ENCODE assay signal across 18 cellular contexts in the genomic region with DNA sequence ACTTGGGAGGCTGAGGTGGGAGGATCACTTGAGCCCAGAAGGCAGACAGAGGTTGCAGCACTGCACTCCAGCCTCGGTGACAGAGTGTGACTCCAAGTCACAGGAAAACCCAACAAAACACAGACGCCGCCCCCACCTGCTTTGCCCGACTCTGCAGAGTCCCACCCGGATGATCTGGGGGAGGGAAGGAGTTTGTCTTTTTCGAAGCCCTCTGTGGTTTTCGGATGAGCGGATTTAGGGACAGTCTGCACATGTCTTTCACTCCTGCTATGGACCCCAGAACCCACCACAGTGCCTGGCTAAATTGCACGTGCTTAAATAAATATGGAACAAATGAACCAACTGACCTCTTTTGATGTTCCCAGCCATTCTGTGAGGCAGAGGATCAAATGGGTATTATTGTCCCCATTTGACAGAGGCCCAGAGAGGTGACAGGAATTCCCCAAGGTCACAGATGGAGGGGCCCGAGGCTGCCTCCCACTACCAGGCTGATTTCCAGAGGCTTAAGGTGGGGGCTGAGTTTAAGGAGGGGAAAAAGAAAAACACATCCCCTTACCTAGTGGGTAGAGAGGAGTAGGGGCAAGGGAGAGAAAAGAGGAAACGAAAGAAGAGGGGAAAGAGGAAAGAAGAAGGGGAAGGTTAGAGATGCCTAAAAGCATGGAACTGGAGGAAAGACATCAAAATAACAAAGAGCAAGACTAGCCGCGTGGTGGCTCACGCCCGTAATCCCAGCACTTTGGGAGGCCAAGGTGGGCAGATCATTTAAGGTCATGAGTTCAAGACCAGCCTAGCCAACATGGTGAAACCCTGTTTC. TPM values are rescaled to one million over a fixed set of nuclear protein-coding genes. Genes with fewer than 3 reads are reported as not detected.
A peak's percentile ranks its signal among the peaks of the same experiment; 100 is the strongest.
DNase-seq lines count a peak whose midpoint lies in the region; ATAC-seq, FAIRE-seq and TF ChIP-seq lines count a peak whose summit lies in the region.
"Had no signal": no experiment of that assay in that cellular context is flagged by ENCODE, and none has a peak within 500 bp of the region (broad histone marks: within the 10 kb centered on the region; RNA-seq: fewer than 3 reads in every experiment).

No MANE protein-coding gene starts in this region.

- intact Hi-C loops in thyroid gland (cut with DNase I), result no loop called here
- intact Hi-C loops in activated CD4-positive, alpha-beta T cell treated with anti-CD3 and anti-CD28 coated beads for 36 hours (cut with DNase I, micrococcal nuclease), result no loop called here
- intact Hi-C loops in ovary (cut with DNase I), result no loop called here

- H2AFZ ChIP-seq in astrocyte (ENCODE audit: low read depth, low read length), result no peak overlapping the region
- H2AFZ ChIP-seq in osteoblast (ENCODE audit: low read length), result no peak overlapping the region

- no peaks in the 10 kb centered on the region for H3K9me3 ChIP-seq in astrocyte (ENCODE audit: insufficient read depth, low read depth, low read length)
- no peaks in the 10 kb centered on the region for H3K9me3 ChIP-seq in osteoblast (ENCODE audit: low read depth, low read length)
- H3K9me3 ChIP-seq in thyroid gland, result no peaks in the 10 kb centered on the region
- H3K9me3 ChIP-seq in ovary, result no peaks in the 10 kb centered on the region
- H3K9me3 ChIP-seq: right atrium auricular region had no signal

- H3K79me2 ChIP-seq in astrocyte (ENCODE audit: insufficient read depth, low read length) (no peaks in the 10 kb centered on the region), osteoblast (ENCODE audit: insufficient read depth, low read length) (no peaks in the 10 kb centered on the region)

- no peak overlapping the region for H3K9ac ChIP-seq in astrocyte (ENCODE audit: low read length)

- H3K36me3 ChIP-seq in astrocyte (ENCODE audit: insufficient read depth, low read length), result no peaks in the 10 kb centered on the region
- H3K36me3 ChIP-seq in osteoblast (ENCODE audit: insufficient read depth, low read length), result no peaks in the 10 kb centered on the region
- no peaks in the 10 kb centered on the region for H3K36me3 ChIP-seq in thyroid gland
- H3K36me3 ChIP-seq in ovary, result no peaks in the 10 kb centered on the region
- H3K36me3 ChIP-seq: MG63, right atrium auricular region had no signal

- TF ChIP-seq POLR2A in thyroid gland (IDR thresholded peaks at IDR 0.05) (no peak), ovary (IDR thresholded peaks at IDR 0.05) (no peak)

- no peaks in the 10 kb centered on the region for H3K27me3 ChIP-seq in astrocyte (ENCODE audit: insufficient read depth, low read length)
- no peaks in the 10 kb centered on the region for H3K27me3 ChIP-seq in osteoblast (ENCODE audit: insufficient read depth, low read length)
- no peaks in the 10 kb centered on the region for H3K27me3 ChIP-seq in thyroid gland
- no peaks in the 10 kb centered on the region for H3K27me3 ChIP-seq in ovary
- H3K27me3 ChIP-seq: right atrium auricular region had no signal

- H3K4me2 ChIP-seq in astrocyte (ENCODE audit: low read length), result no peak overlapping the region
- H3K4me2 ChIP-seq in osteoblast (ENCODE audit: insufficient read depth, low read length), result no peak overlapping the region

- peaks cover 4% of the 10 kb centered on the region for H3K4me1 Mint-ChIP-seq in astrocyte (ENCODE audit: low read depth, unreplicated experiment)
- peaks cover 4% of the 10 kb centered on the region for H3K4me1 Mint-ChIP-seq in activated CD4-positive, alpha-beta T cell treated with anti-CD3 and anti-CD28 coated beads for 36 hours

- H3K4me3 ChIP-seq in astrocyte (ENCODE audit: insufficient read depth, low read depth, low read length), result no peak overlapping the region
- H3K4me3 ChIP-seq in osteoblast (ENCODE audit: insufficient read depth, low read length), result no peak overlapping the region
- no peak overlapping the region for H3K4me3 ChIP-seq in thyroid gland (replicated peaks in 1 of 3)
- H3K4me3 ChIP-seq in ovary, result no peak overlapping the region
- H3K4me3 ChIP-seq: MG63, right atrium auricular region had no signal

- peaks cover under 1% of the 10 kb centered on the region for H3K9me3 Mint-ChIP-seq in astrocyte (ENCODE audit: unreplicated experiment)
- H3K9me3 Mint-ChIP-seq in activated CD4-positive, alpha-beta T cell treated with anti-CD3 and anti-CD28 coated beads for 36 hours (ENCODE audit: low read depth), result no peaks in the 10 kb centered on the region
- H3K9me3 Mint-ChIP-seq: activated naive CD8-positive, alpha-beta T cell treated with anti-CD3 and anti-CD28 coated beads, Interleukin-2, amount 50 U/mL, for 24 hours had no signal

- peaks cover 5% of the 10 kb centered on the region for H3K27me3 Mint-ChIP-seq in astrocyte (ENCODE audit: low read depth, unreplicated experiment)
- no peaks in the 10 kb centered on the region for H3K27me3 Mint-ChIP-seq in activated CD4-positive, alpha-beta T cell treated with anti-CD3 and anti-CD28 coated beads for 36 hours
- H3K27me3 Mint-ChIP-seq: activated naive CD8-positive, alpha-beta T cell treated with anti-CD3 and anti-CD28 coated beads, Interleukin-2, amount 50 U/mL, for 24 hours had no signal

- peak overlapping the region; percentile 62 for H3K27ac Mint-ChIP-seq in astrocyte (ENCODE audit: unreplicated experiment)
- H3K27ac Mint-ChIP-seq in activated CD4-positive, alpha-beta T cell treated with anti-CD3 and anti-CD28 coated beads for 36 hours, result no peak overlapping the region
- H3K27ac Mint-ChIP-seq: activated naive CD8-positive, alpha-beta T cell treated with anti-CD3 and anti-CD28 coated beads, Interleukin-2, amount 50 U/mL, for 24 hours had no signal

- H3K27ac ChIP-seq in C4-2B, result peak overlapping the region; percentile 60
- no peak overlapping the region for H3K27ac ChIP-seq in astrocyte (ENCODE audit: low read depth, low read length)
- H3K27ac ChIP-seq in osteoblast (ENCODE audit: low read depth, low read length), result no peak overlapping the region
- no peak overlapping the region for H3K27ac ChIP-seq in thyroid gland
- H3K27ac ChIP-seq in ovary, result no peak overlapping the region
- H3K27ac ChIP-seq: right atrium auricular region had no signal

- DNase-seq in MV-4-11 (lab: John Stamatoyannopoulos, UW) (peak; percentile 84), astrocyte (ENCODE audit: low read depth) (no peak), osteoblast (ENCODE audit: insufficient read length, low spot score, missing footprints) (peak; percentile 74), thyroid gland (no peak), NCI-H1417 (lab: John Stamatoyannopoulos, UW) (no peak), ovary (no peak)
- no peak for DNase-seq in activated CD4-positive, alpha-beta T cell treated with anti-CD3 and anti-CD28 coated beads for 36 hours
- DNase-seq: activated CD8-positive, alpha-beta memory T cell treated with anti-CD3 and anti-CD28 coated beads for 24 hours; activated naive CD8-positive, alpha-beta T cell treated with anti-CD3 and anti-CD28 coated beads, Interleukin-2, amount 50 U/mL, for 24 hours; effector CD4-positive, alpha-beta T cell; islet precursor cell; mesenchymal stem cell; MG63; NCI-H524; PC-3; SW 1271 had no signal

- H4K20me1 ChIP-seq in astrocyte (ENCODE audit: insufficient read depth, low read length), result no peaks in the 10 kb centered on the region
- H4K20me1 ChIP-seq in osteoblast (ENCODE audit: insufficient read depth, low read length), result no peaks in the 10 kb centered on the region

- H3K36me3 Mint-ChIP-seq in astrocyte (ENCODE audit: low read depth, unreplicated experiment), result no peaks in the 10 kb centered on the region
- no peaks in the 10 kb centered on the region for H3K36me3 Mint-ChIP-seq in activated CD4-positive, alpha-beta T cell treated with anti-CD3 and anti-CD28 coated beads for 36 hours (ENCODE audit: low read depth)

- no peak for ATAC-seq in activated CD4-positive, alpha-beta T cell treated with anti-CD3 and anti-CD28 coated beads for 36 hours
- ATAC-seq: activated naive CD8-positive, alpha-beta T cell treated with anti-CD3 and anti-CD28 coated beads, Interleukin-2, amount 50 U/mL, for 24 hours had no signal

- CTCF ChIA-PET in activated CD4-positive, alpha-beta T cell treated with anti-CD3 and anti-CD28 coated beads for 36 hours (lab: Charles Lee), result no interaction called here

- H3K4me1 ChIP-seq in astrocyte (ENCODE audit: insufficient read depth, low read length) (peaks cover 11% of the 10 kb centered on the region), osteoblast (ENCODE audit: insufficient read depth, low read length) (peaks cover 19% of the 10 kb centered on the region), thyroid gland (peaks cover 10 to 11% of the 10 kb centered on the region in 2 donors), ovary (ENCODE audit: insufficient read depth) (peaks cover 7% of the 10 kb centered on the region)
- H3K4me1 ChIP-seq: right atrium auricular region had no signal

- no peak overlapping the region for H3K4me3 Mint-ChIP-seq in astrocyte (ENCODE audit: unreplicated experiment)
- no peak overlapping the region for H3K4me3 Mint-ChIP-seq in activated CD4-positive, alpha-beta T cell treated with anti-CD3 and anti-CD28 coated beads for 36 hours
- H3K4me3 Mint-ChIP-seq: activated naive CD8-positive, alpha-beta T cell treated with anti-CD3 and anti-CD28 coated beads, Interleukin-2, amount 50 U/mL, for 24 hours had no signal

- 85 to 87% methylated on average over 12 to 15 of the region's 15 CpGs for WGBS in thyroid gland, 2 donors
- 86 to 88% (median 88%) methylated on average over 15 of the region's 15 CpGs for WGBS in ovary, 3 donors

- POLR2A ChIA-PET in activated CD4-positive, alpha-beta T cell treated with anti-CD3 and anti-CD28 coated beads for 36 hours (lab: Charles Lee), result no interaction called here

- no peak for TF ChIP-seq CTCF in C4-2B (conservative IDR thresholded peaks at IDR 0.05)
- no peak for TF ChIP-seq CTCF in astrocyte (IDR thresholded peaks at IDR 0.05; ENCODE audit: insufficient read depth, low read depth, low read length)
- TF ChIP-seq CTCF in osteoblast (IDR thresholded peaks at IDR 0.05; ENCODE audit: extremely low read depth, low read depth, low read length), result no peak
- no peak for TF ChIP-seq CTCF in thyroid gland (IDR thresholded peaks at IDR 0.05)
- TF ChIP-seq CTCF in ovary (IDR thresholded peaks at IDR 0.05), result no peak

- no peak for TF ChIP-seq EP300 in ovary (IDR thresholded peaks at IDR 0.05)

- no peak for FAIRE-seq in astrocyte (lab: Jason Lieb, UNC)

RNA-seq across cellular contexts. Expression of a gene that starts 59.4 kb away (rescaled TPM):
- total RNA-seq in astrocyte (98.4 and 104 TPM in 2 replicates), osteoblast (118 and 139 TPM in 2 replicates), thyroid gland (100 to 1,000 TPM in 1 of 4 donors, 10 to 100 TPM in 3; 40.7 to 115 (median 69.8) TPM), ovary (100 to 1,000 TPM in 6 of 7 donors, 10 to 100 TPM in 1; 83.6 to 348 (median 126) TPM)
- total RNA-seq in activated CD4-positive, alpha-beta T cell treated with anti-CD3 and anti-CD28 coated beads for 36 hours, result 100 to 1,000 TPM; 373 to 520 TPM
- 10 to 100 TPM; 26.1 to 38.4 TPM for polyA plus RNA-seq in ovary

Comparison
In these comparisons a context has a peak if more than half of its experiments do, and no peak if none do; other contexts are left out.
1. DNase-seq: peak in MV-4-11 (single experiment) and osteoblast (single experiment); none in astrocyte (single experiment), thyroid gland (0 of 2), activated CD4-positive, alpha-beta T cell treated with anti-CD3 and anti-CD28 coated beads for 36 hours (single experiment), NCI-H1417 (0 of 3) and ovary (0 of 5).